Comparison of ENCODE assay signal across 1 cellular context in the genomic region with DNA sequence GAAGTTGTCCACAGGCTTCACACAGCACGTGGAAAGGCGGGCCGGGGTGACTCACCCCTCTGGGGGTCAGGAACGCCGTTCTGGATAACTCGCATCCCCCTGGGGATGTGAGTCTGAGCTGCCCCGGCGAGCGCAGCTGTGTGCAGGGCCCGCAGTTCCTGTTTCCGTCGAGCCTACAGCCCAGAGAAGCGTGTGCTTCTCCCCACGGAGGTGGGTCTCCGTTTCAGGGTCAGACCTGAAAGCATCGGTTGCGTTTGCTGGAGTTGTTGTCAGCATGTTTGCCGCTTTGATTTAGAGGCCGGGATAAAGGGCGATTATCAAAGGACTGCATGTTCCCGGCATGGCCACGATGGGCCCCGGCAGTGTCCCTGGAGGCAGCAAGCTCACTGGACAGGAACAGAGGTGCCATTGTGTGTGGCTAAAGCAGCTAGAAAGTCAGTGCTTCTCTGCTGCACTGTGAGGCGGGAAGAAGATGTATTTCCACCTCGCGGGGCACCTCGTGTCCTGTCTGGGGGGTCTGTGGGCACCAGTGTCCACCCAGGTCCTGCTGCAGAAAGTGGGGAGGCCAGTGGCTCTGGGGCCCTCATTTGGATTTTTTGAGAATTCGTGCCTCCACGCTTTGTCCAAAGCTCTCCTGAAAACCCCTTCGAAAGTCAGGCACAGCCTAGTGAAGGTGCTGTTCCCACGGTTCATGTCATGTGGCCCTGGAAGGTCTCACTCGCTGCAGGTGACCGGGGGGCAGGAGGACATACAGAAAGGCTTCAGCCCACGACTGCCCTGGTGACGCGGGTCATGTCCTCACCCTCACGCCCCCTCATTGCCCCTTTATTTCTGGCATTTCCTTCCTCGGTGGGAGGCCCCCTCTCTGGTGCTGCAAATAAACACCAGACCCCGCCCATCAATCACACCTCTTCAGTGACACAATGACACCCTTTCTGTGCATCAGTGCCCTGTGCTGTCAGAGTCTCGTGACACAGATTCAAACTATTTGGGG.
TF ChIP-seq lines count a peak whose summit lies in the region.

No MANE protein-coding gene starts in this region.

TF ChIP-seq in HepG2, 621 proteins besides CTCF, POLR2A, EP300 and RAD21 (continued from another document and continues in another):
- TF ChIP-seq ZUFSP (CRISPR knock-in tag; IDR thresholded peaks at IDR 0.05; ENCODE audit: borderline replicate concordance) (no peak), POLR2AphosphoS5 (IDR thresholded peaks at IDR 0.05; ENCODE audit: low read depth, low read length) (0 out of 2 replicates have a peak, but pooled peaks have one; percentile 22), NFYC (CRISPR knock-in tag; IDR thresholded peaks at IDR 0.05) (no peak), CREB1 (IDR thresholded peaks at IDR 0.05) (no peak), CREB1 (CRISPR knock-in tag; IDR thresholded peaks at IDR 0.05) (no peak), ZNF10 (CRISPR knock-in tag; IDR thresholded peaks at IDR 0.05; ENCODE audit: borderline replicate concordance, low read depth) (no peak), THAP11 (CRISPR knock-in tag; IDR thresholded peaks at IDR 0.05) (0 out of 2 replicates have a peak, but pooled peaks have one; percentile 10), NFYB (CRISPR knock-in tag; IDR thresholded peaks at IDR 0.05) (no peak), REST (IDR thresholded peaks at IDR 0.05; ENCODE audit: borderline replicate concordance in 1 of 2, low read depth in 1 of 2, low read length in 2 of 2) (no peak), ISX (CRISPR knock-in tag; conservative IDR thresholded peaks at IDR 0.05) (no peak), ZNF121 (CRISPR knock-in tag; IDR thresholded peaks at IDR 0.05) (no peak; the same call in 1 of the 2 replicates), ZNF503 (CRISPR knock-in tag; IDR thresholded peaks at IDR 0.05) (no peak), ZNF772 (CRISPR knock-in tag; IDR thresholded peaks at IDR 0.05) (peak; percentile 76; the same call in 1 of the 2 replicates), ZBTB38 (CRISPR knock-in tag; IDR thresholded peaks at IDR 0.05) (0 out of 2 replicates have a peak, but pooled peaks have one; percentile 49), IRF2 (CRISPR knock-in tag; IDR thresholded peaks at IDR 0.05) (peak; percentile 67; the same call in 1 of the 2 replicates)
- TF ChIP-seq, protein P1, sequence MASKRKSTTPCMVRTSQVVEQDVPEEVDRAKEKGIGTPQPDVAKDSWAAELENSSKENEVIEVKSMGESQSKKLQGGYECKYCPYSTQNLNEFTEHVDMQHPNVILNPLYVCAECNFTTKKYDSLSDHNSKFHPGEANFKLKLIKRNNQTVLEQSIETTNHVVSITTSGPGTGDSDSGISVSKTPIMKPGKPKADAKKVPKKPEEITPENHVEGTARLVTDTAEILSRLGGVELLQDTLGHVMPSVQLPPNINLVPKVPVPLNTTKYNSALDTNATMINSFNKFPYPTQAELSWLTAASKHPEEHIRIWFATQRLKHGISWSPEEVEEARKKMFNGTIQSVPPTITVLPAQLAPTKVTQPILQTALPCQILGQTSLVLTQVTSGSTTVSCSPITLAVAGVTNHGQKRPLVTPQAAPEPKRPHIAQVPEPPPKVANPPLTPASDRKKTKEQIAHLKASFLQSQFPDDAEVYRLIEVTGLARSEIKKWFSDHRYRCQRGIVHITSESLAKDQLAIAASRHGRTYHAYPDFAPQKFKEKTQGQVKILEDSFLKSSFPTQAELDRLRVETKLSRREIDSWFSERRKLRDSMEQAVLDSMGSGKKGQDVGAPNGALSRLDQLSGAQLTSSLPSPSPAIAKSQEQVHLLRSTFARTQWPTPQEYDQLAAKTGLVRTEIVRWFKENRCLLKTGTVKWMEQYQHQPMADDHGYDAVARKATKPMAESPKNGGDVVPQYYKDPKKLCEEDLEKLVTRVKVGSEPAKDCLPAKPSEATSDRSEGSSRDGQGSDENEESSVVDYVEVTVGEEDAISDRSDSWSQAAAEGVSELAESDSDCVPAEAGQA (IDR thresholded peaks at IDR 0.05; ENCODE audit: low read depth), result no peak
- TF ChIP-seq, protein P1 (CRISPR knock-in tag; IDR thresholded peaks at IDR 0.05; ENCODE audit: borderline replicate concordance), result no peak
- TF ChIP-seq, protein P2, sequence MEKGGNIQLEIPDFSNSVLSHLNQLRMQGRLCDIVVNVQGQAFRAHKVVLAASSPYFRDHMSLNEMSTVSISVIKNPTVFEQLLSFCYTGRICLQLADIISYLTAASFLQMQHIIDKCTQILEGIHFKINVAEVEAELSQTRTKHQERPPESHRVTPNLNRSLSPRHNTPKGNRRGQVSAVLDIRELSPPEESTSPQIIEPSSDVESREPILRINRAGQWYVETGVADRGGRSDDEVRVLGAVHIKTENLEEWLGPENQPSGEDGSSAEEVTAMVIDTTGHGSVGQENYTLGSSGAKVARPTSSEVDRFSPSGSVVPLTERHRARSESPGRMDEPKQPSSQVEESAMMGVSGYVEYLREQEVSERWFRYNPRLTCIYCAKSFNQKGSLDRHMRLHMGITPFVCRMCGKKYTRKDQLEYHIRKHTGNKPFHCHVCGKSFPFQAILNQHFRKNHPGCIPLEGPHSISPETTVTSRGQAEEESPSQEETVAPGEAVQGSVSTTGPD (CRISPR knock-in tag; IDR thresholded peaks at IDR 0.05), result 0 out of 2 replicates have a peak, but pooled peaks have one; percentile 21
- TF ChIP-seq, protein P3, sequence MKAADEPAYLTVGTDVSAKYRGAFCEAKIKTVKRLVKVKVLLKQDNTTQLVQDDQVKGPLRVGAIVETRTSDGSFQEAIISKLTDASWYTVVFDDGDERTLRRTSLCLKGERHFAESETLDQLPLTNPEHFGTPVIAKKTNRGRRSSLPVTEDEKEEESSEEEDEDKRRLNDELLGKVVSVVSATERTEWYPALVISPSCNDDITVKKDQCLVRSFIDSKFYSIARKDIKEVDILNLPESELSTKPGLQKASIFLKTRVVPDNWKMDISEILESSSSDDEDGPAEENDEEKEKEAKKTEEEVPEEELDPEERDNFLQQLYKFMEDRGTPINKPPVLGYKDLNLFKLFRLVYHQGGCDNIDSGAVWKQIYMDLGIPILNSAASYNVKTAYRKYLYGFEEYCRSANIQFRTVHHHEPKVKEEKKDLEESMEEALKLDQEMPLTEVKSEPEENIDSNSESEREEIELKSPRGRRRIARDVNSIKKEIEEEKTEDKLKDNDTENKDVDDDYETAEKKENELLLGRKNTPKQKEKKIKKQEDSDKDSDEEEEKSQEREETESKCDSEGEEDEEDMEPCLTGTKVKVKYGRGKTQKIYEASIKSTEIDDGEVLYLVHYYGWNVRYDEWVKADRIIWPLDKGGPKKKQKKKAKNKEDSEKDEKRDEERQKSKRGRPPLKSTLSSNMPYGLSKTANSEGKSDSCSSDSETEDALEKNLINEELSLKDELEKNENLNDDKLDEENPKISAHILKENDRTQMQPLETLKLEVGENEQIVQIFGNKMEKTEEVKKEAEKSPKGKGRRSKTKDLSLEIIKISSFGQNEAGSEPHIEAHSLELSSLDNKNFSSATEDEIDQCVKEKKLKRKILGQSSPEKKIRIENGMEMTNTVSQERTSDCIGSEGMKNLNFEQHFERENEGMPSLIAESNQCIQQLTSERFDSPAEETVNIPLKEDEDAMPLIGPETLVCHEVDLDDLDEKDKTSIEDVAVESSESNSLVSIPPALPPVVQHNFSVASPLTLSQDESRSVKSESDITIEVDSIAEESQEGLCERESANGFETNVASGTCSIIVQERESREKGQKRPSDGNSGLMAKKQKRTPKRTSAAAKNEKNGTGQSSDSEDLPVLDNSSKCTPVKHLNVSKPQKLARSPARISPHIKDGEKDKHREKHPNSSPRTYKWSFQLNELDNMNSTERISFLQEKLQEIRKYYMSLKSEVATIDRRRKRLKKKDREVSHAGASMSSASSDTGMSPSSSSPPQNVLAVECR (CRISPR knock-in tag; IDR thresholded peaks at IDR 0.05; ENCODE audit: borderline replicate concordance), result peak; percentile 33; the same call in 1 of the 2 replicates
